Comparison of ENCODE assay signal across 12 cellular contexts in the genomic region with DNA sequence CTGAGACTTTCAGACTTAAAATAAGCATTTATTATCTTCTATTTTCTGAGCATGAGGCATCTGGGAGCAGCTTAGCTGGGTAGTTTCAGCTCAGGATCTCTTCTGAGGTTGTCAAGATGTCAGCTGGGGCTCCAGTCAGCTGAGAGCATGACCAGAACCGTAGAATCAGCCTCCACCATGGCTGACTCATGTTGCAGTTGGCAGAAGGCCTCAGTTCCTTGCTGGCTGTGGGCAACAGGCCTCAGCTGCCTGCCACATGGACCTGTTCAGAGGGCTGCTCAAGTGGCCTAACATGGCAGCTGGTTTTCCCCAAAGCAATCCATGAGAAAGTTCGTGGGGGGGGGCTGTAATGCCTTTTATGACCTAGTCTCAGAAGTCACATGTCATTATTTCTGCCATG.
DNase-seq lines count a peak whose midpoint lies in the region; ATAC-seq and TF ChIP-seq lines count a peak whose summit lies in the region.
"Had no signal": no experiment of that assay in that cellular context is flagged by ENCODE, and none has a peak within 500 bp of the region (broad histone marks: within the 10 kb centered on the region; RNA-seq: fewer than 3 reads in every experiment).

No MANE protein-coding gene starts in this region.

- no peak overlapping the region for H3K4me3 ChIP-seq in foreskin fibroblast (ENCODE audit: low read depth in 1 of 2, low read length in 2 of 2)
- H3K4me3 ChIP-seq: A549 had no signal

- peak; percentile 56 for ATAC-seq in stimulated activated effector memory CD8-positive, alpha-beta T cell treated with anti-CD3 and anti-CD28 coated beads, Interleukin-12 subunit alpha, Interleukin-12 subunit beta, amount 100 ng/mL, for 72 hours
- ATAC-seq in HG02981 (IDR thresholded peaks at IDR 0.05; ENCODE audit: unreplicated experiment) = no peak
- ATAC-seq: A549 had no signal

- TF ChIP-seq CTCF in foreskin fibroblast (IDR thresholded peaks at IDR 0.05; ENCODE audit: low read depth, low read length) = no peak

- no peak overlapping the region for H3K27ac Mint-ChIP-seq in stimulated activated effector memory CD8-positive, alpha-beta T cell treated with anti-CD3 and anti-CD28 coated beads, Interleukin-12 subunit alpha, Interleukin-12 subunit beta, amount 100 ng/mL, for 72 hours
- H3K27ac Mint-ChIP-seq: activated CD4-positive, alpha-beta memory T cell treated with anti-CD3 and anti-CD28 coated beads for 36 hours had no signal

- no peaks in the 10 kb centered on the region for H3K9me3 Mint-ChIP-seq in stimulated activated effector memory CD8-positive, alpha-beta T cell treated with anti-CD3 and anti-CD28 coated beads, Interleukin-12 subunit alpha, Interleukin-12 subunit beta, amount 100 ng/mL, for 72 hours
- H3K9me3 Mint-ChIP-seq: activated CD4-positive, alpha-beta memory T cell treated with anti-CD3 and anti-CD28 coated beads for 36 hours; central memory CD8-positive, alpha-beta T cell had no signal

- no peaks in the 10 kb centered on the region for H3K36me3 Mint-ChIP-seq in stimulated activated effector memory CD8-positive, alpha-beta T cell treated with anti-CD3 and anti-CD28 coated beads, Interleukin-12 subunit alpha, Interleukin-12 subunit beta, amount 100 ng/mL, for 72 hours
- H3K36me3 Mint-ChIP-seq: activated CD4-positive, alpha-beta memory T cell treated with anti-CD3 and anti-CD28 coated beads for 36 hours had no signal

- no peak overlapping the region for H3K4me3 Mint-ChIP-seq in stimulated activated effector memory CD8-positive, alpha-beta T cell treated with anti-CD3 and anti-CD28 coated beads, Interleukin-12 subunit alpha, Interleukin-12 subunit beta, amount 100 ng/mL, for 72 hours
- H3K4me3 Mint-ChIP-seq: activated CD4-positive, alpha-beta memory T cell treated with anti-CD3 and anti-CD28 coated beads for 36 hours; central memory CD8-positive, alpha-beta T cell had no signal

- peak; percentile 27 for DNase-seq in NCI-H2196 (lab: John Stamatoyannopoulos, UW; ENCODE audit: unreplicated experiment)
- DNase-seq in NCI-H2196 treated with DMSO at 0.1 percent for 48 hours (lab: John Stamatoyannopoulos, UW; ENCODE audit: unreplicated experiment) = no peak
- peak; percentile 31 for DNase-seq in SK-MEL-5 (ENCODE audit: low read depth, low spot score)
- peak; percentile 94 to 97 for DNase-seq in foreskin fibroblast
- no peak for DNase-seq in stimulated activated effector memory CD8-positive, alpha-beta T cell treated with anti-CD3 and anti-CD28 coated beads, Interleukin-12 subunit alpha, Interleukin-12 subunit beta, amount 100 ng/mL, for 72 hours (ENCODE audit: low spot score in 2 of 2)
- no peak for DNase-seq in occipital lobe (lab: John Stamatoyannopoulos, UW)
- no peak for DNase-seq in ureter (ENCODE audit: low spot score)
- DNase-seq: activated CD4-positive, alpha-beta memory T cell treated with anti-CD3 and anti-CD28 coated beads for 36 hours; NCI-H1048 had no signal

- in situ Hi-C loops in SK-MEL-5 (cut with HindIII; ENCODE audit: low pct_unique_long_range_greater_than_20kb, low sequenced_read_pairs) = no loop called here

- H3K4me1 Mint-ChIP-seq in stimulated activated effector memory CD8-positive, alpha-beta T cell treated with anti-CD3 and anti-CD28 coated beads, Interleukin-12 subunit alpha, Interleukin-12 subunit beta, amount 100 ng/mL, for 72 hours = no peaks in the 10 kb centered on the region

Comparison
In these comparisons a context has a peak if more than half of its experiments do, and no peak if none do; other contexts are left out.
1. DNase-seq: peak in NCI-H2196 (single experiment), SK-MEL-5 (single experiment) and foreskin fibroblast (2 of 2); none in NCI-H2196 treated with DMSO at 0.1 percent for 48 hours (single experiment), stimulated activated effector memory CD8-positive, alpha-beta T cell treated with anti-CD3 and anti-CD28 coated beads, Interleukin-12 subunit alpha, Interleukin-12 subunit beta, amount 100 ng/mL, for 72 hours (0 of 2), occipital lobe (single experiment) and ureter (single experiment).